ENCODE assay signal across 13 cellular contexts in the genomic region with DNA sequence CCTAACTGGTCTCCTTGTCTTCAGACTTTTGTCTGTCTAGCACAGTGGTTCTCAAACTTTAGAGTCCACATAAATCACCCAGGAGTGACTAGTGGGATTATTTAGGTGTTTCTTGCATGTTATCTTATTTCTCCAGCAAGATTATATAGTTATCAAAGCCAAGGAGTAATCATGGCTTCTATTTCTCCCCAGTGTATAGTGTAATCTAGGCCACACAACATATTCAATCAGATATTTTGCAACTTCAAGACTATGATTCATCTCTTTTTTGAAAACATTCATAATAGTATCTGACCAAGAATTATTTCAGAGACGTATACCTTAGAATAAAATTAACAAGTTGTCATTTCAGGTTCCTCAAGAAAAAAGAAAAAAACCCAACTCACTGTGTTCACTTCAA.
"Had no signal": no experiment of that assay in that cellular context is flagged by ENCODE, and none has a peak within 500 bp of the region (broad histone marks: within the 10 kb centered on the region; RNA-seq: fewer than 3 reads in every experiment).

No MANE protein-coding gene starts in this region.

- H3K27ac Mint-ChIP-seq: activated naive CD4-positive, alpha-beta T cell treated with anti-CD3 and anti-CD28 coated beads for 36 hours; dendritic cell treated with granulocyte-macrophage colony-stimulating factor and Interleukin-4, amounts not matched to agents 40 ng/mL and 50 ng/mL, for 4 days; effector memory CD8-positive, alpha-beta T cell; immature natural killer cell; naive B cell had no signal

- H3K4me3 Mint-ChIP-seq: activated naive CD4-positive, alpha-beta T cell treated with anti-CD3 and anti-CD28 coated beads for 36 hours; dendritic cell treated with granulocyte-macrophage colony-stimulating factor and Interleukin-4, amounts not matched to agents 40 ng/mL and 50 ng/mL, for 4 days; effector memory CD8-positive, alpha-beta T cell; immature natural killer cell; naive B cell had no signal

- H3K4me1 Mint-ChIP-seq: immature natural killer cell, naive B cell had no signal

- H3K9me3 Mint-ChIP-seq: activated naive CD4-positive, alpha-beta T cell treated with anti-CD3 and anti-CD28 coated beads for 36 hours; dendritic cell treated with granulocyte-macrophage colony-stimulating factor and Interleukin-4, amounts not matched to agents 40 ng/mL and 50 ng/mL, for 4 days; effector memory CD8-positive, alpha-beta T cell; immature natural killer cell; naive B cell had no signal

- DNase-seq: activated CD4-positive, alpha-beta T cell treated with anti-CD3 and anti-CD28 coated beads, Interleukin-2, amount 50 U/mL, for 4 hours; activated naive CD4-positive, alpha-beta T cell treated with anti-CD3 and anti-CD28 coated beads for 36 hours; adrenal gland; body of pancreas; effector memory CD8-positive, alpha-beta T cell; foreskin keratinocyte; immature natural killer cell; left cardiac atrium; lower lobe of right lung; naive B cell; retina; tibial artery had no signal

- H3K27me3 Mint-ChIP-seq: dendritic cell treated with granulocyte-macrophage colony-stimulating factor and Interleukin-4, amounts not matched to agents 40 ng/mL and 50 ng/mL, for 4 days; effector memory CD8-positive, alpha-beta T cell; naive B cell had no signal

- ATAC-seq: body of pancreas; effector memory CD8-positive, alpha-beta T cell; foreskin keratinocyte; left cardiac atrium; lower lobe of right lung had no signal
